ENCODE assay signal across 1 cellular context in genomic region chr10:124324451-124324850, GRCh38.
TF ChIP-seq lines count a peak whose summit lies in the region.

No MANE protein-coding gene starts in this region.

TF ChIP-seq in H1, 55 proteins besides CTCF, POLR2A, EP300 and RAD21:
- TF ChIP-seq TEAD4 (IDR thresholded peaks at IDR 0.05; ENCODE audit: low read depth, low read length) (no peak), TBP (IDR thresholded peaks at IDR 0.05; ENCODE audit: low read depth, low read length) (no peak), SIRT6 (IDR thresholded peaks at IDR 0.05; ENCODE audit: low read length) (no peak), GTF2F1 (IDR thresholded peaks at IDR 0.05; ENCODE audit: borderline replicate concordance, low read depth, low read length) (no peak), MAFK (IDR thresholded peaks at IDR 0.05; ENCODE audit: low read depth, low read length) (no peak), RBBP5 (IDR thresholded peaks at IDR 0.05; ENCODE audit: borderline replicate concordance, low read depth, low read length) (no peak), CTBP2 (IDR thresholded peaks at IDR 0.05; ENCODE audit: borderline replicate concordance, insufficient read depth, insufficient read length, low read length) (no peak), KDM5A (IDR thresholded peaks at IDR 0.05; ENCODE audit: low read length) (no peak)
- TF ChIP-seq, protein P1, sequence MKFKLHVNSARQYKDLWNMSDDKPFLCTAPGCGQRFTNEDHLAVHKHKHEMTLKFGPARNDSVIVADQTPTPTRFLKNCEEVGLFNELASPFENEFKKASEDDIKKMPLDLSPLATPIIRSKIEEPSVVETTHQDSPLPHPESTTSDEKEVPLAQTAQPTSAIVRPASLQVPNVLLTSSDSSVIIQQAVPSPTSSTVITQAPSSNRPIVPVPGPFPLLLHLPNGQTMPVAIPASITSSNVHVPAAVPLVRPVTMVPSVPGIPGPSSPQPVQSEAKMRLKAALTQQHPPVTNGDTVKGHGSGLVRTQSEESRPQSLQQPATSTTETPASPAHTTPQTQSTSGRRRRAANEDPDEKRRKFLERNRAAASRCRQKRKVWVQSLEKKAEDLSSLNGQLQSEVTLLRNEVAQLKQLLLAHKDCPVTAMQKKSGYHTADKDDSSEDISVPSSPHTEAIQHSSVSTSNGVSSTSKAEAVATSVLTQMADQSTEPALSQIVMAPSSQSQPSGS (IDR thresholded peaks at IDR 0.05; ENCODE audit: low read length): no peak
